In genomic region chr7:1555813-1556540, GRCh38 we compare ENCODE assay signal across 9 cellular contexts. TPM values are rescaled to one million over a fixed set of nuclear protein-coding genes. Genes with fewer than 3 reads are reported as not detected.
DNase-seq lines count a peak whose midpoint lies in the region; ATAC-seq and TF ChIP-seq lines count a peak whose summit lies in the region.
"Had no signal": no experiment of that assay in that cellular context is flagged by ENCODE, and none has a peak within 500 bp of the region (broad histone marks: within the 10 kb centered on the region; RNA-seq: fewer than 3 reads in every experiment).

TSS of gene TMEM184A (minus strand) at chr7:1556205. CDS start at chr7:1555484, 721 bp downstream.

- BruUV-seq in A673 (replicated peaks; lab: Mats Ljungman, UMichigan): no TSS peak

- no peaks in the 10 kb centered on the region for H3K36me3 Mint-ChIP-seq in activated T-helper 17 cell treated with anti-CD3 and anti-CD28 coated beads, Interleukin-2, amount 50 U/mL, for 72 hours (ENCODE audit: low read depth)

- CTCF ChIA-PET in A673 (lab: Charles Lee): interaction anchor here (0.6 kb wide), 1 partner anchor 302 kb away, joined by 3 read pairs; no protein-coding TSS in a partner anchor

- POLR2A ChIA-PET in A673 (lab: Charles Lee; ENCODE audit: low non-redundant PET): no interaction called here

- intact Hi-C loops in A673 (cut with micrococcal nuclease; ENCODE audit: unreplicated experiment): no loop called here

- TF ChIP-seq CTCF in A673 (conservative IDR thresholded peaks at IDR 0.05; ENCODE audit: low read depth, low read length): peak; percentile 42
- TF ChIP-seq CTCF in right atrium auricular region (IDR thresholded peaks at IDR 0.05): peak; percentile 30 to 51

- H3K27me3 Mint-ChIP-seq in activated T-helper 17 cell treated with anti-CD3 and anti-CD28 coated beads, Interleukin-2, amount 50 U/mL, for 72 hours: no peaks in the 10 kb centered on the region
- H3K27me3 Mint-ChIP-seq: stimulated activated naive CD8-positive, alpha-beta T cell treated with anti-CD3 and anti-CD28 coated beads, Interleukin-15, Interleukin-2, amounts not matched to agents 100 ng/mL and 50 ng/mL, for 24 hours had no signal

- H3K27ac Mint-ChIP-seq in activated T-helper 17 cell treated with anti-CD3 and anti-CD28 coated beads, Interleukin-2, amount 50 U/mL, for 72 hours: no peak within 1 kb of the TSS
- H3K27ac Mint-ChIP-seq: stimulated activated naive CD8-positive, alpha-beta T cell treated with anti-CD3 and anti-CD28 coated beads, Interleukin-15, Interleukin-2, amounts not matched to agents 100 ng/mL and 50 ng/mL, for 24 hours had no signal

- H3K27me3 ChIP-seq in A673 (replicated peaks; ENCODE audit: insufficient read depth, low read depth, low read length, poor library complexity): no peaks in the 10 kb centered on the region
- H3K27me3 ChIP-seq in GM23248 (replicated peaks; ENCODE audit: insufficient read depth): no peaks in the 10 kb centered on the region
- no peaks in the 10 kb centered on the region for H3K27me3 ChIP-seq in right atrium auricular region

- no peaks in the 10 kb centered on the region for H3K9me2 ChIP-seq in GM23248 (ENCODE audit: insufficient read depth)

- H3K4me1 Mint-ChIP-seq in activated T-helper 17 cell treated with anti-CD3 and anti-CD28 coated beads, Interleukin-2, amount 50 U/mL, for 72 hours: no peaks in the 10 kb centered on the region

- no peaks in the 10 kb centered on the region for H3K79me2 ChIP-seq in GM23248 (ENCODE audit: insufficient read depth)

- DNase-seq in A673 (ENCODE audit: low spot score): no peak
- no peak for DNase-seq in GM23248
- DNase-seq in NCI-H510A (lab: John Stamatoyannopoulos, UW): peak; percentile 99
- no peak for DNase-seq in right atrium auricular region (ENCODE audit: low spot score)
- peak; percentile 44 for DNase-seq in stimulated activated CD4-positive, alpha-beta T cell treated with anti-CD3 and anti-CD28 coated beads, Interleukin-1b, Interleukin-23, amount 100 ng/mL, for 48 hours

- peak; percentile 76 for ATAC-seq in activated T-helper 17 cell treated with anti-CD3 and anti-CD28 coated beads, Interleukin-2, amount 50 U/mL, for 72 hours (replicated peaks)
- ATAC-seq in HG02571 (IDR thresholded peaks at IDR 0.05; ENCODE audit: unreplicated experiment): no peak
- no peak for ATAC-seq in HG02885 (IDR thresholded peaks at IDR 0.05; ENCODE audit: poor library complexity, unreplicated experiment)

- peak within 1 kb of the TSS; percentile 44 for H2AFZ ChIP-seq in GM23248

- H3K9ac ChIP-seq in GM23248: peak within 1 kb of the TSS; percentile 31; the same call in 1 of the 2 replicates

- H4K20me1 ChIP-seq in GM23248 (ENCODE audit: insufficient read depth): no peaks in the 10 kb centered on the region

- no peaks in the 10 kb centered on the region for H3K9me3 Mint-ChIP-seq in activated T-helper 17 cell treated with anti-CD3 and anti-CD28 coated beads, Interleukin-2, amount 50 U/mL, for 72 hours
- H3K9me3 Mint-ChIP-seq: stimulated activated naive CD8-positive, alpha-beta T cell treated with anti-CD3 and anti-CD28 coated beads, Interleukin-15, Interleukin-2, amounts not matched to agents 100 ng/mL and 50 ng/mL, for 24 hours had no signal

- H3K27ac ChIP-seq in A673 (ENCODE audit: low read depth, low read length, poor library complexity, severe bottlenecking) (no peak within 1 kb of the TSS), GM23248 (no peak within 1 kb of the TSS), right atrium auricular region (no peak within 1 kb of the TSS)

- no peaks in the 10 kb centered on the region for H3K4me1 ChIP-seq in A673 (ENCODE audit: insufficient read depth, low read length, poor library complexity, severe bottlenecking)
- H3K4me1 ChIP-seq in GM23248 (ENCODE audit: insufficient read depth): peaks cover 11% of the 10 kb centered on the region
- peaks cover 0 to 20% of the 10 kb centered on the region in 2 donors for H3K4me1 ChIP-seq in right atrium auricular region

- H3K36me3 ChIP-seq in A673 (ENCODE audit: insufficient read depth, low read length, poor library complexity, severe bottlenecking) (no peaks in the 10 kb centered on the region), GM23248 (ENCODE audit: low read depth) (no peaks in the 10 kb centered on the region), right atrium auricular region (no peaks in the 10 kb centered on the region)

- H3K9me3 ChIP-seq in A673 (ENCODE audit: low read depth, low read length, poor library complexity, severe bottlenecking) (no peaks in the 10 kb centered on the region), GM23248 (ENCODE audit: low read depth) (no peaks in the 10 kb centered on the region), right atrium auricular region (no peaks in the 10 kb centered on the region)

- H3K4me3 ChIP-seq in A673 (ENCODE audit: low read depth, low read length, poor library complexity, severe bottlenecking): no peak within 1 kb of the TSS
- H3K4me3 ChIP-seq in GM23248: no peak within 1 kb of the TSS
- no peak within 1 kb of the TSS for H3K4me3 ChIP-seq in right atrium auricular region

- H3F3A ChIP-seq in GM23248 (ENCODE audit: insufficient read depth): no peaks in the 10 kb centered on the region

- WGBS in GM23248 (ENCODE audit: low coverage in 1 of 2, low lambda C conversion rate in 2 of 2, missing lambda C conversion rate in 2 of 2), 2 experiments: 62 to 63% methylated on average over 18 to 22 of the region's 23 CpGs

- in situ Hi-C loops in GM23248 (cut with MboI): no loop called here

- no peak within 1 kb of the TSS for H3K4me3 Mint-ChIP-seq in activated T-helper 17 cell treated with anti-CD3 and anti-CD28 coated beads, Interleukin-2, amount 50 U/mL, for 72 hours
- H3K4me3 Mint-ChIP-seq: stimulated activated naive CD8-positive, alpha-beta T cell treated with anti-CD3 and anti-CD28 coated beads, Interleukin-15, Interleukin-2, amounts not matched to agents 100 ng/mL and 50 ng/mL, for 24 hours had no signal

- peak within 1 kb of the TSS; percentile 35 for H3K4me2 ChIP-seq in GM23248 (ENCODE audit: unreplicated experiment)

RNA-seq across cellular contexts. Expression of gene TMEM184A, which starts in this region (rescaled TPM):
- not detected in 2 replicates for total RNA-seq in A673 (2021)
- not detected in 2 replicates for total RNA-seq in GM23248 (2014; rRNA removed; shearing (Covaris generic))
- polyA plus RNA-seq in GM23248 (2016; fragmentation: Nextera tagmentation; extraction: Ambion mirVana): not detected in 2 replicates
- not detected for total RNA-seq in activated T-helper 17 cell treated with anti-CD3 and anti-CD28 coated beads, Interleukin-2, amount 50 U/mL, for 72 hours
- under 1 TPM in 1 of 2 donors, not detected in 1; 0.28 TPM for total RNA-seq in right atrium auricular region

Comparison
In these comparisons a context has a peak if more than half of its experiments do, and no peak if none do; other contexts are left out.
1. Peak in ATAC-seq in activated T-helper 17 cell treated with anti-CD3 and anti-CD28 coated beads, Interleukin-2, amount 50 U/mL, for 72 hours; RNA of the gene not detected or under 1 TPM.
2. DNase-seq: peak in NCI-H510A (single experiment) and stimulated activated CD4-positive, alpha-beta T cell treated with anti-CD3 and anti-CD28 coated beads, Interleukin-1b, Interleukin-23, amount 100 ng/mL, for 48 hours (single experiment); none in A673 (single experiment), GM23248 (single experiment) and right atrium auricular region (single experiment).